Comparison of ENCODE assay signal across 9 cellular contexts in the genomic region with DNA sequence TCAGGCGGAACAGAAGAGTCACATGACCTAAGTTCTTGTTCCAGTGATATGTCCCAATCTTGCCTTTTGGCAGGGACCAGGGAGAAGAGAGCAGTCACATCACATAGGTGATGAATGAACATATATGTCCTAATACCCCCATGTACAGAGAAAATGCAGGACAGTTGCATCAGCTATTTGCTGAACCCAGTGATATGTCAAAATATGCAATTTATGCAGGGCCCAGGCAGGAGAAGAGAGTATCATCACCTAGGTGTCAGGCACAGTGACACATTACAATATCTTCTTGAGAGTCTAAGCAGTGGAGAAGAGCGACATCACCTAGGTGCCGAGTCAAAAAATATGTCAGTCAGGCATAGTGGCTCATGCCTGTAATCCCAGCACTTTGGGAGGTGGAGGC.
"Had no signal": no experiment of that assay in that cellular context is flagged by ENCODE, and none has a peak within 500 bp of the region (broad histone marks: within the 10 kb centered on the region; RNA-seq: fewer than 3 reads in every experiment).

No MANE protein-coding gene starts in this region.

- H3K4me2 ChIP-seq: KMS-11 had no signal

- H3K9ac ChIP-seq: GM23248, KMS-11 had no signal

- H2AFZ ChIP-seq: GM23248 had no signal

- H3K4me1 ChIP-seq: HAP-1 had no signal

- H3K27ac ChIP-seq: GM23248, KMS-11 had no signal

- ATAC-seq: HCT116 had no signal

- FAIRE-seq: HTR-8/SVneo had no signal

- H3K9me3 ChIP-seq: HAP-1 had no signal

- H3K4me3 ChIP-seq: GM23248, HAP-1 had no signal

- DNase-seq: GM23248, GOT3, H7, IMR-90, KBM-7 had no signal

- H3K36me3 ChIP-seq: HAP-1 had no signal
